In genomic region chr9:87371801-87372374, GRCh38 we compare ENCODE assay signal across 22 cellular contexts.
"Had no signal": no experiment of that assay in that cellular context is flagged by ENCODE, and none has a peak within 500 bp of the region (broad histone marks: within the 10 kb centered on the region; RNA-seq: fewer than 3 reads in every experiment).

No MANE protein-coding gene starts in this region.

- H3K9me3 ChIP-seq: esophagus squamous epithelium, gastrocnemius medialis, psoas muscle, right atrium auricular region, thyroid gland had no signal

- H3K27ac ChIP-seq: coronary artery, esophagus squamous epithelium, gastrocnemius medialis, psoas muscle, right atrium auricular region, thyroid gland had no signal

- H3K4me1 ChIP-seq: esophagus squamous epithelium, gastrocnemius medialis, psoas muscle, right atrium auricular region, thyroid gland had no signal

- H3K4me1 Mint-ChIP-seq: naive B cell had no signal

- ATAC-seq: gastrocnemius medialis, psoas muscle had no signal

- H3K27ac Mint-ChIP-seq: activated CD4-positive, alpha-beta memory T cell treated with anti-CD3 and anti-CD28 coated beads for 36 hours; activated naive CD8-positive, alpha-beta T cell treated with anti-CD3 and anti-CD28 coated beads for 36 hours; endodermal cell; memory B cell; stimulated activated naive CD8-positive, alpha-beta T cell treated with anti-CD3 and anti-CD28 coated beads, Interleukin-15, Interleukin-2, amounts not matched to agents 100 ng/mL and 50 ng/mL, for 24 hours; T-helper 1 cell treated with Interleukin-12 subunit alpha and Interleukin-12 subunit beta and Interleukin-4 antibody, amounts not matched to agents 30 μg/mL and 1 μg/mL, for 36 hours had no signal

- H3K27me3 ChIP-seq: gastrocnemius medialis, right atrium auricular region, thyroid gland had no signal

- H3K36me3 ChIP-seq: esophagus squamous epithelium, gastrocnemius medialis, right atrium auricular region, thyroid gland had no signal

- H3K36me3 Mint-ChIP-seq: activated CD4-positive, alpha-beta memory T cell treated with anti-CD3 and anti-CD28 coated beads for 36 hours; activated naive CD8-positive, alpha-beta T cell treated with anti-CD3 and anti-CD28 coated beads for 36 hours; memory B cell; naive B cell had no signal

- H3K4me3 Mint-ChIP-seq: activated CD4-positive, alpha-beta memory T cell treated with anti-CD3 and anti-CD28 coated beads for 36 hours; activated naive CD8-positive, alpha-beta T cell treated with anti-CD3 and anti-CD28 coated beads for 36 hours; endodermal cell; memory B cell; neural crest cell; stimulated activated naive CD8-positive, alpha-beta T cell treated with anti-CD3 and anti-CD28 coated beads, Interleukin-15, Interleukin-2, amounts not matched to agents 100 ng/mL and 50 ng/mL, for 24 hours; T-helper 1 cell treated with Interleukin-12 subunit alpha and Interleukin-12 subunit beta and Interleukin-4 antibody, amounts not matched to agents 30 μg/mL and 1 μg/mL, for 36 hours had no signal

- H3K9me3 Mint-ChIP-seq: activated CD4-positive, alpha-beta memory T cell treated with anti-CD3 and anti-CD28 coated beads for 36 hours; activated naive CD8-positive, alpha-beta T cell treated with anti-CD3 and anti-CD28 coated beads for 36 hours; memory B cell; neural crest cell; stimulated activated naive CD8-positive, alpha-beta T cell treated with anti-CD3 and anti-CD28 coated beads, Interleukin-15, Interleukin-2, amounts not matched to agents 100 ng/mL and 50 ng/mL, for 24 hours; T-helper 1 cell treated with Interleukin-12 subunit alpha and Interleukin-12 subunit beta and Interleukin-4 antibody, amounts not matched to agents 30 μg/mL and 1 μg/mL, for 36 hours had no signal

- H3K4me3 ChIP-seq: coronary artery, esophagus squamous epithelium, gastrocnemius medialis, psoas muscle, right atrium auricular region, thyroid gland had no signal

- DNase-seq: activated CD4-positive, alpha-beta memory T cell treated with anti-CD3 and anti-CD28 coated beads for 36 hours; activated CD4-positive, alpha-beta T cell treated with anti-CD3 and anti-CD28 coated beads for 4 hours; activated CD4-positive, CD25-positive, alpha-beta regulatory T cell; activated naive CD4-positive, alpha-beta T cell treated with Interleukin-2 at 50 U/mL for 16 hours; activated naive CD8-positive, alpha-beta T cell treated with anti-CD3 and anti-CD28 coated beads for 36 hours; activated T-cell treated with anti-CD3 and anti-CD28 coated beads, Interleukin-2, amount 50 U/mL, for 48 hours; endodermal cell; esophagus squamous epithelium; gastrocnemius medialis; head of caudate nucleus; naive B cell; psoas muscle; stimulated activated CD4-positive, alpha-beta T cell treated with anti-CD3 and anti-CD28 coated beads, Interleukin-12 subunit alpha, Interleukin-12 subunit beta, amount 100 ng/mL, for 4 hours; stimulated activated CD4-positive, alpha-beta T cell treated with anti-CD3 and anti-CD28 coated beads, Interleukin-4, amount 100 ng/mL, for 4 hours; substantia nigra; thyroid gland had no signal
